ENCODE assay signal across 13 cellular contexts in genomic region chr5:160812996-160813395, GRCh38. TPM values are rescaled to one million over a fixed set of nuclear protein-coding genes. Genes with fewer than 3 reads are reported as not detected.
"Had no signal": no experiment of that assay in that cellular context is flagged by ENCODE, and none has a peak within 500 bp of the region (broad histone marks: within the 10 kb centered on the region; RNA-seq: fewer than 3 reads in every experiment).

No MANE protein-coding gene starts in this region.

RNA-seq across cellular contexts. Expression of gene ATP10B, which starts 39.0 kb away (rescaled TPM):
- total RNA-seq: activated B cell treated with CpG ODN at 0.5 μM for 24 hours; activated CD4-positive, alpha-beta memory T cell treated with anti-CD3 and anti-CD28 coated beads for 36 hours; activated CD4-positive, alpha-beta memory T cell treated with anti-CD3 and anti-CD28 coated beads, Interleukin-2, amount 10 ng/mL, durations not matched to agents 7 days and 5 days; activated CD4-positive, alpha-beta T cell treated with anti-CD3 and anti-CD28 coated beads for 36 hours; activated CD4-positive, alpha-beta T cell treated with anti-CD3 and anti-CD28 coated beads, Interleukin-2, amount 10 ng/mL, durations not matched to agents 24 days and 14 days; activated CD4-positive, alpha-beta T cell treated with anti-CD3 and anti-CD28 coated beads, Interleukin-2, amount 10 ng/mL, durations not matched to agents 7 days and 5 days; activated CD8-positive, alpha-beta memory T cell treated with anti-CD3 and anti-CD28 coated beads for 36 hours; activated CD8-positive, alpha-beta memory T cell treated with anti-CD3 and anti-CD28 coated beads, Interleukin-2, amount 10 ng/mL, durations not matched to agents 7 days and 5 days; activated CD8-positive, alpha-beta T cell treated with anti-CD3 and anti-CD28 coated beads for 36 hours; activated CD8-positive, alpha-beta T cell treated with anti-CD3 and anti-CD28 coated beads, Interleukin-2, amount 10 ng/mL, durations not matched to agents 7 days and 5 days; T-helper 1 cell treated with Interleukin-12 subunit alpha and Interleukin-12 subunit beta and Interleukin-4 antibody, amounts not matched to agents 30 ng/mL and 1 ng/mL, for 36 hours; T-helper 17 cell; T-helper 2 cell treated with Interferon-gamma antibody and Interleukin-4, amounts not matched to agents 100 ng/mL and 5 ng/mL, for 36 hours had no signal
